In genomic region chr10:27899058-27899457, GRCh38 we compare ENCODE assay signal across 22 cellular contexts.
"Had no signal": no experiment of that assay in that cellular context is flagged by ENCODE, and none has a peak within 500 bp of the region (broad histone marks: within the 10 kb centered on the region; RNA-seq: fewer than 3 reads in every experiment).

No MANE protein-coding gene starts in this region.

- H3K9me3 ChIP-seq: adrenal gland, body of pancreas, colonic mucosa, transverse colon had no signal

- H3K27ac Mint-ChIP-seq: activated naive CD8-positive, alpha-beta T cell treated with anti-CD3 and anti-CD28 coated beads for 36 hours; activated T-helper 1 cell treated with anti-CD3 and anti-CD28 coated beads, Interleukin-12 subunit alpha, Interleukin-12 subunit beta, Interleukin-2, Interleukin-4 antibody, amounts not matched to agents 30 ng/mL and 10 ng/mL and 1 ng/mL, durations not matched to agents 14 hours and 24 hours and 36 hours had no signal

- H3K27me3 Mint-ChIP-seq: activated naive CD8-positive, alpha-beta T cell treated with anti-CD3 and anti-CD28 coated beads for 36 hours had no signal

- H3K4me1 Mint-ChIP-seq: natural killer cell had no signal

- ATAC-seq: body of pancreas, natural killer cell, right cardiac atrium had no signal

- H3K36me3 ChIP-seq: adrenal gland, cardiac muscle cell, colonic mucosa, left ventricle myocardium inferior, transverse colon had no signal

- H3K27me3 ChIP-seq: body of pancreas, cardiac muscle cell, colonic mucosa, transverse colon had no signal

- FAIRE-seq: urothelium cell line had no signal

- H3K27ac ChIP-seq: adrenal gland, body of pancreas, cardiac muscle cell, colonic mucosa, epithelial cell of prostate, left ventricle myocardium inferior, transverse colon had no signal

- H3K4me3 Mint-ChIP-seq: activated naive CD4-positive, alpha-beta T cell treated with anti-CD3 and anti-CD28 coated beads for 36 hours; activated naive CD8-positive, alpha-beta T cell treated with anti-CD3 and anti-CD28 coated beads for 36 hours; activated T-helper 1 cell treated with anti-CD3 and anti-CD28 coated beads, Interleukin-12 subunit alpha, Interleukin-12 subunit beta, Interleukin-2, Interleukin-4 antibody, amounts not matched to agents 30 ng/mL and 10 ng/mL and 1 ng/mL, durations not matched to agents 14 hours and 24 hours and 36 hours; natural killer cell had no signal

- DNase-seq: activated CD4-positive, alpha-beta T cell treated with anti-CD3 and anti-CD28 coated beads, Interleukin-2, amount 50 U/mL, for 48 hours; activated CD8-positive, alpha-beta memory T cell treated with anti-CD3 and anti-CD28 coated beads for 24 hours; adrenal gland; aorta; cerebellar nuclear complex; effector CD8-positive, alpha-beta T cell; left ventricle myocardium inferior; natural killer cell; posterior cingulate gyrus; right cardiac atrium; stimulated activated CD4-positive, alpha-beta T cell treated with anti-CD3 and anti-CD28 coated beads, Interleukin-2, amount 100 ng/mL, for 48 hours; stimulated activated naive CD4-positive, alpha-beta T cell treated with Interleukin-2 at 50 U/mL for 16 hours had no signal

- H3K4me1 ChIP-seq: adrenal gland, body of pancreas, colonic mucosa, left ventricle myocardium inferior, transverse colon had no signal

- H3K36me3 Mint-ChIP-seq: natural killer cell had no signal

- H3K4me3 ChIP-seq: adrenal gland, body of pancreas, cardiac muscle cell, colonic mucosa, left ventricle myocardium inferior, lung, transverse colon had no signal
